ENCODE assay signal across 15 cellular contexts in genomic region chr11:12687740-12688139, GRCh38. TPM values are rescaled to one million over a fixed set of nuclear protein-coding genes. Genes with fewer than 3 reads are reported as not detected.
DNase-seq lines count a peak whose midpoint lies in the region; TF ChIP-seq lines count a peak whose summit lies in the region.
"Had no signal": no experiment of that assay in that cellular context is flagged by ENCODE, and none has a peak within 500 bp of the region (broad histone marks: within the 10 kb centered on the region; RNA-seq: fewer than 3 reads in every experiment).

No MANE protein-coding gene starts in this region.

- H3K27me3 ChIP-seq in ACC112 (ENCODE audit: insufficient read depth, low read length): no peaks in the 10 kb centered on the region
- H3K27me3 ChIP-seq in fibroblast of lung (ENCODE audit: control insufficient read depth, insufficient read depth, low read length): no peaks in the 10 kb centered on the region
- H3K27me3 ChIP-seq: suprapubic skin had no signal

- no peaks in the 10 kb centered on the region for H3K9me3 Mint-ChIP-seq in mesothelial cell of epicardium
- H3K9me3 Mint-ChIP-seq: activated naive CD4-positive, alpha-beta T cell treated with anti-CD3 and anti-CD28 coated beads, Interleukin-2, amount 50 U/mL, for 24 hours; effector memory CD8-positive, alpha-beta T cell had no signal

- H3K4me1 Mint-ChIP-seq in mesothelial cell of epicardium: peaks cover 97% of the 10 kb centered on the region
- H3K4me1 Mint-ChIP-seq: activated naive CD4-positive, alpha-beta T cell treated with anti-CD3 and anti-CD28 coated beads, Interleukin-2, amount 50 U/mL, for 24 hours; naive B cell had no signal

- H3K27ac ChIP-seq in ACC112 (ENCODE audit: low read depth, low read length) (peak overlapping the region; percentile 93), fibroblast of lung (ENCODE audit: insufficient read depth, low read length) (peak overlapping the region; percentile 1)
- H3K27ac ChIP-seq: suprapubic skin had no signal

- H3K9me3 ChIP-seq in fibroblast of lung (ENCODE audit: control insufficient read depth, insufficient read depth, low read depth, low read length): no peaks in the 10 kb centered on the region
- H3K9me3 ChIP-seq: suprapubic skin had no signal

- H3K36me3 Mint-ChIP-seq in mesothelial cell of epicardium: no peaks in the 10 kb centered on the region
- H3K36me3 Mint-ChIP-seq: activated naive CD4-positive, alpha-beta T cell treated with anti-CD3 and anti-CD28 coated beads, Interleukin-2, amount 50 U/mL, for 24 hours; naive B cell had no signal

- no peak for TF ChIP-seq CTCF in fibroblast of lung (conservative IDR thresholded peaks at IDR 0.05 in 1 of 2, IDR thresholded peaks at IDR 0.05 in 1 of 2; ENCODE audit: low read depth in 1 of 2, low read length in 2 of 2)
- TF ChIP-seq CTCF in mesothelial cell of epicardium (IDR thresholded peaks at IDR 0.05; ENCODE audit: unreplicated experiment): no peak

- no peak overlapping the region for H3K4me2 ChIP-seq in fibroblast of lung (ENCODE audit: extremely low read depth, insufficient read depth, low read length)

- DNase-seq in fibroblast of lung (ENCODE audit: low read depth in 2 of 2) (no peak), mesothelial cell of epicardium (ENCODE audit: low spot score in 2 of 2, unreplicated experiment in 2 of 2) (peak in 1 of 2 experiments; percentile 60), retina (no peak), kidney glomerular epithelial cell (lab: John Stamatoyannopoulos, UW) (no peak), GM19240 (ENCODE audit: insufficient read length, low spot score) (no peak), NCI-H2171 (lab: John Stamatoyannopoulos, UW) (no peak)
- DNase-seq: activated CD4-positive, alpha-beta T cell treated with anti-CD3 and anti-CD28 coated beads for 36 hours; effector memory CD8-positive, alpha-beta T cell; left colon; naive B cell; NCI-H2029 had no signal

- no peak for TF ChIP-seq RAD21 in Ishikawa (IDR thresholded peaks at IDR 0.05; ENCODE audit: low read depth)

- no peaks in the 10 kb centered on the region for H3K36me3 ChIP-seq in ACC112 (ENCODE audit: insufficient read depth, low read length)
- H3K36me3 ChIP-seq in fibroblast of lung (ENCODE audit: control insufficient read depth, insufficient read depth, low read length): no peaks in the 10 kb centered on the region
- H3K36me3 ChIP-seq: suprapubic skin had no signal

- H2AFZ ChIP-seq in ACC112 (ENCODE audit: low read length, unreplicated experiment) (no peak overlapping the region), fibroblast of lung (ENCODE audit: low read length) (no peak overlapping the region)

- H3K4me3 Mint-ChIP-seq in mesothelial cell of epicardium: peak overlapping the region; percentile 11
- H3K4me3 Mint-ChIP-seq: activated CD4-positive, alpha-beta T cell treated with anti-CD3 and anti-CD28 coated beads for 36 hours; activated naive CD4-positive, alpha-beta T cell treated with anti-CD3 and anti-CD28 coated beads, Interleukin-2, amount 50 U/mL, for 24 hours; effector memory CD8-positive, alpha-beta T cell; naive B cell had no signal

- no peaks in the 10 kb centered on the region for H3K27me3 Mint-ChIP-seq in mesothelial cell of epicardium (ENCODE audit: low read depth)

- peaks cover 91% of the 10 kb centered on the region for H3K4me1 ChIP-seq in ACC112 (ENCODE audit: control insufficient read depth, insufficient read depth, low read length, unreplicated experiment)
- H3K4me1 ChIP-seq in fibroblast of lung (ENCODE audit: control insufficient read depth, extremely low read depth, insufficient read depth, low read length): peaks cover 70% of the 10 kb centered on the region

- no peak for TF ChIP-seq EP300 in Ishikawa (IDR thresholded peaks at IDR 0.05; ENCODE audit: borderline replicate concordance)

- H3K79me2 ChIP-seq in ACC112 (ENCODE audit: control insufficient read depth, insufficient read depth, low read length, unreplicated experiment) (peaks cover 97% of the 10 kb centered on the region), fibroblast of lung (ENCODE audit: control insufficient read depth, insufficient read depth, low read length) (peaks cover 98% of the 10 kb centered on the region)

- H4K20me1 ChIP-seq in fibroblast of lung (ENCODE audit: control insufficient read depth, extremely low read depth, insufficient read depth, low read length): no peaks in the 10 kb centered on the region

- H3K27ac Mint-ChIP-seq in mesothelial cell of epicardium: peak overlapping the region; percentile 94
- H3K27ac Mint-ChIP-seq: activated CD4-positive, alpha-beta T cell treated with anti-CD3 and anti-CD28 coated beads for 36 hours; activated naive CD4-positive, alpha-beta T cell treated with anti-CD3 and anti-CD28 coated beads, Interleukin-2, amount 50 U/mL, for 24 hours; effector memory CD8-positive, alpha-beta T cell; naive B cell had no signal

- H3K9ac ChIP-seq in fibroblast of lung (ENCODE audit: insufficient read depth, low read length): no peak overlapping the region

- no peak overlapping the region for H3K4me3 ChIP-seq in ACC112 (ENCODE audit: low read depth, low read length)
- H3K4me3 ChIP-seq in fibroblast of lung (replicated peaks in 1 of 4; ENCODE audit: control extremely low read depth in 1 of 4, insufficient read depth in 1 of 4, low read depth in 3 of 4, low read length in 4 of 4): no peak overlapping the region
- H3K4me3 ChIP-seq: suprapubic skin had no signal

TF ChIP-seq in Ishikawa, 13 proteins besides CTCF, POLR2A, EP300 and RAD21:
- TF ChIP-seq, protein P1, sequence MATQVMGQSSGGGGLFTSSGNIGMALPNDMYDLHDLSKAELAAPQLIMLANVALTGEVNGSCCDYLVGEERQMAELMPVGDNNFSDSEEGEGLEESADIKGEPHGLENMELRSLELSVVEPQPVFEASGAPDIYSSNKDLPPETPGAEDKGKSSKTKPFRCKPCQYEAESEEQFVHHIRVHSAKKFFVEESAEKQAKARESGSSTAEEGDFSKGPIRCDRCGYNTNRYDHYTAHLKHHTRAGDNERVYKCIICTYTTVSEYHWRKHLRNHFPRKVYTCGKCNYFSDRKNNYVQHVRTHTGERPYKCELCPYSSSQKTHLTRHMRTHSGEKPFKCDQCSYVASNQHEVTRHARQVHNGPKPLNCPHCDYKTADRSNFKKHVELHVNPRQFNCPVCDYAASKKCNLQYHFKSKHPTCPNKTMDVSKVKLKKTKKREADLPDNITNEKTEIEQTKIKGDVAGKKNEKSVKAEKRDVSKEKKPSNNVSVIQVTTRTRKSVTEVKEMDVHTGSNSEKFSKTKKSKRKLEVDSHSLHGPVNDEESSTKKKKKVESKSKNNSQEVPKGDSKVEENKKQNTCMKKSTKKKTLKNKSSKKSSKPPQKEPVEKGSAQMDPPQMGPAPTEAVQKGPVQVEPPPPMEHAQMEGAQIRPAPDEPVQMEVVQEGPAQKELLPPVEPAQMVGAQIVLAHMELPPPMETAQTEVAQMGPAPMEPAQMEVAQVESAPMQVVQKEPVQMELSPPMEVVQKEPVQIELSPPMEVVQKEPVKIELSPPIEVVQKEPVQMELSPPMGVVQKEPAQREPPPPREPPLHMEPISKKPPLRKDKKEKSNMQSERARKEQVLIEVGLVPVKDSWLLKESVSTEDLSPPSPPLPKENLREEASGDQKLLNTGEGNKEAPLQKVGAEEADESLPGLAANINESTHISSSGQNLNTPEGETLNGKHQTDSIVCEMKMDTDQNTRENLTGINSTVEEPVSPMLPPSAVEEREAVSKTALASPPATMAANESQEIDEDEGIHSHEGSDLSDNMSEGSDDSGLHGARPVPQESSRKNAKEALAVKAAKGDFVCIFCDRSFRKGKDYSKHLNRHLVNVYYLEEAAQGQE (IDR thresholded peaks at IDR 0.05; ENCODE audit: low read depth): no peak
- TF ChIP-seq FOXM1 (IDR thresholded peaks at IDR 0.05; ENCODE audit: borderline replicate concordance, low read depth): no peak
- no peak for TF ChIP-seq CEBPB (IDR thresholded peaks at IDR 0.05)
- TF ChIP-seq, protein P2, sequence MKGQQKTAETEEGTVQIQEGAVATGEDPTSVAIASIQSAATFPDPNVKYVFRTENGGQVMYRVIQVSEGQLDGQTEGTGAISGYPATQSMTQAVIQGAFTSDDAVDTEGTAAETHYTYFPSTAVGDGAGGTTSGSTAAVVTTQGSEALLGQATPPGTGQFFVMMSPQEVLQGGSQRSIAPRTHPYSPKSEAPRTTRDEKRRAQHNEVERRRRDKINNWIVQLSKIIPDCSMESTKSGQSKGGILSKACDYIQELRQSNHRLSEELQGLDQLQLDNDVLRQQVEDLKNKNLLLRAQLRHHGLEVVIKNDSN (IDR thresholded peaks at IDR 0.05): no peak
- no peak for TF ChIP-seq TCF12 (IDR thresholded peaks at IDR 0.05; ENCODE audit: low read depth)
- no peak for TF ChIP-seq EGR1 (IDR thresholded peaks at IDR 0.05)
- no peak for TF ChIP-seq CREB1 (IDR thresholded peaks at IDR 0.05; ENCODE audit: low read depth)
- peak; percentile 57 for TF ChIP-seq NFIC (IDR thresholded peaks at IDR 0.05)
- TF ChIP-seq TAF1 (IDR thresholded peaks at IDR 0.05; ENCODE audit: low read depth): no peak
- TF ChIP-seq ZBTB7A (IDR thresholded peaks at IDR 0.05; ENCODE audit: low read depth): peak; percentile 87
- peak; percentile 80 for TF ChIP-seq TEAD4 (IDR thresholded peaks at IDR 0.05)
- no peak for TF ChIP-seq MAX (IDR thresholded peaks at IDR 0.05)
- TF ChIP-seq YY1 (IDR thresholded peaks at IDR 0.05; ENCODE audit: low read depth): no peak

RNA-seq across cellular contexts. Expression of gene TEAD1, which starts 13.5 kb away (rescaled TPM):
- total RNA-seq in fibroblast of lung: 65.0 and 121 TPM in 2 replicates
- polyA plus RNA-seq in fibroblast of lung: 78.9 and 88.6 TPM in 2 replicates
- 58.0 and 90.2 TPM in 2 replicates for polyA plus RNA-seq in fibroblast of lung (2012)
- 97.1 and 105 TPM in 2 replicates for polyA minus RNA-seq in fibroblast of lung (ENCODE audit: low replicate concordance)
- 156 to 163 TPM (median 161 TPM) in 3 replicates for total RNA-seq in mesothelial cell of epicardium
